Comparison of ENCODE assay signal across 1 cellular context in the genomic region with DNA sequence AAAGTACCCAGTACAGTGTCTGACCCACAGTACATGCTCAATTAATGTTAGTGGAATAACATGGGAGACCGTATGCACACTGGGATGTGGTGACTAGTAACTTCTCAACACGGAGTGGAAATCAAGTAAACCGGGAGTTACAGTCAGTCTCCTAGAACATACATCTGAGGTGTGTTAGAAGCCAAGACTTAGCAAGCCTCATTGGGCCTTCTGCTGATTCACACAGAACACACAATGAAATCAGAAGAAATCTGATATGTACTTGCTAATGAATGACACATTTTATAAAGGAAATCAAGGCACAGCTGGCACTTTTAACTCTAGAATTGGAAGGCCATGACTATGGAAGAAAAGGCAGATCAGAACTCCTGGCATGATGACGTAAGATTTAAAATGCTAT.
TF ChIP-seq lines count a peak whose summit lies in the region.

No MANE protein-coding gene starts in this region.

TF ChIP-seq in IMR-90, 13 proteins besides CTCF, POLR2A, EP300 and RAD21:
- TF ChIP-seq SMC3 (IDR thresholded peaks at IDR 0.05; ENCODE audit: low read depth, low read length) (no peak), CHD1 (IDR thresholded peaks at IDR 0.05; ENCODE audit: low read depth, low read length) (no peak), RFX5 (IDR thresholded peaks at IDR 0.05; ENCODE audit: low read depth, low read length) (no peak), MXI1 (IDR thresholded peaks at IDR 0.05; ENCODE audit: borderline replicate concordance, low read depth, low read length) (no peak), BHLHE40 (IDR thresholded peaks at IDR 0.05; ENCODE audit: low read depth, low read length) (no peak)
